In genomic region chr12:120669055-120669828, GRCh38 we compare ENCODE assay signal across 8 cellular contexts. TPM values are rescaled to one million over a fixed set of nuclear protein-coding genes. Genes with fewer than 3 reads are reported as not detected.
DNase-seq lines count a peak whose midpoint lies in the region; ATAC-seq and TF ChIP-seq lines count a peak whose summit lies in the region.

No MANE protein-coding gene starts in this region.

- H3K4me1 ChIP-seq in adrenal gland (replicated peaks in 1 of 2), result peaks cover 0 to 3% of the 10 kb centered on the region in 2 donors

- peak in 1 of 2 donors; percentile 50 for TF ChIP-seq POLR2A in adrenal gland (IDR thresholded peaks at IDR 0.05)

- no peaks in the 10 kb centered on the region for H3K9me3 Mint-ChIP-seq in mesothelial cell of epicardium

- 25 to 33% (median 29%) methylated on average over 9 to 17 of the region's 17 CpGs for WGBS in adrenal gland, 4 donors

- peak; percentile 46 for ATAC-seq in GM19043 (IDR thresholded peaks at IDR 0.05; ENCODE audit: low read depth, unreplicated experiment)
- ATAC-seq in HG03103 (IDR thresholded peaks at IDR 0.05; ENCODE audit: low read depth, unreplicated experiment), result peak; percentile 49
- ATAC-seq in HG03565 (IDR thresholded peaks at IDR 0.05; ENCODE audit: unreplicated experiment), result no peak
- ATAC-seq in HG03025 (IDR thresholded peaks at IDR 0.05; ENCODE audit: low FRiP score, unreplicated experiment), result no peak

- H3K27me3 Mint-ChIP-seq in mesothelial cell of epicardium (ENCODE audit: low read depth), result peaks cover 3% of the 10 kb centered on the region

- no peak overlapping the region for H3K4me3 Mint-ChIP-seq in mesothelial cell of epicardium

- DNase-seq in adrenal gland (peak; percentile 72 to 90 (median 88)), mesothelial cell of epicardium (ENCODE audit: low spot score in 2 of 2, unreplicated experiment in 2 of 2) (peak in 1 of 2 experiments; percentile 55), NCI-H1417 treated with DMSO at 0.1 percent for 48 hours (lab: John Stamatoyannopoulos, UW) (no peak)
- no peak for DNase-seq in effector CD4-positive, alpha-beta T cell

- H3K9me3 ChIP-seq in adrenal gland (replicated peaks in 1 of 3), result no peaks in the 10 kb centered on the region

- no peaks in the 10 kb centered on the region for H3K36me3 Mint-ChIP-seq in mesothelial cell of epicardium

- no peaks in the 10 kb centered on the region for H3K27me3 ChIP-seq in adrenal gland

- peak overlapping the region in 1 of 4 donors; percentile 28 for H3K4me3 ChIP-seq in adrenal gland

- peak overlapping the region; percentile 43 to 89 (median 85) for H3K27ac ChIP-seq in adrenal gland

- peak overlapping the region; percentile 96 for H3K27ac Mint-ChIP-seq in mesothelial cell of epicardium

- intact Hi-C loops in adrenal gland (cut with DNase I), result no loop called here

- H3K4me1 Mint-ChIP-seq in mesothelial cell of epicardium, result peaks cover 25% of the 10 kb centered on the region

- TF ChIP-seq CTCF in adrenal gland (IDR thresholded peaks at IDR 0.05) (no peak), mesothelial cell of epicardium (IDR thresholded peaks at IDR 0.05; ENCODE audit: unreplicated experiment) (no peak)

- H3K36me3 ChIP-seq in adrenal gland (replicated peaks in 1 of 2), result no peaks in the 10 kb centered on the region

RNA-seq across cellular contexts. Expression of gene MLEC, which starts 17.7 kb away (rescaled TPM):
- 100 to 1,000 TPM; 210 to 555 (median 303) TPM for total RNA-seq in adrenal gland
- polyA plus RNA-seq in adrenal gland, result 100 to 1,000 TPM in 1 of 3 donors, 10 to 100 TPM in 2; 68.3 to 286 (median 90.0) TPM
- 174 to 192 TPM (median 190 TPM) in 3 replicates for total RNA-seq in mesothelial cell of epicardium

RNA-seq across cellular contexts. Expression of gene CABP1, which starts 28.8 kb away (rescaled TPM):
- total RNA-seq in adrenal gland (1 to 10 TPM in 6 of 8 donors, under 1 TPM in 1, not detected in 1; 0.42 to 3.9 (median 2.1) TPM), mesothelial cell of epicardium (0.43 to 1.1 TPM (median 0.55 TPM) in 3 replicates)
- polyA plus RNA-seq in adrenal gland, result 1 to 10 TPM; 2.3 to 5.1 (median 2.9) TPM

RNA-seq across cellular contexts. Expression of gene UNC119B, which starts 41.0 kb away (rescaled TPM):
- 10 to 100 TPM; 44.4 to 97.5 (median 70.0) TPM for total RNA-seq in adrenal gland
- 10 to 100 TPM; 14.0 to 43.9 (median 17.9) TPM for polyA plus RNA-seq in adrenal gland
- 35.0 to 36.0 TPM (median 35.1 TPM) in 3 replicates for total RNA-seq in mesothelial cell of epicardium

RNA-seq across cellular contexts. Expression of gene ACADS, which starts 56.4 kb away (rescaled TPM):
- total RNA-seq in adrenal gland, result 100 to 1,000 TPM in 4 of 8 donors, 10 to 100 TPM in 4; 54.9 to 179 (median 97.4) TPM
- 10 to 100 TPM in 2 of 3 donors, 1 to 10 TPM in 1; 6.2 to 68.4 (median 53.9) TPM for polyA plus RNA-seq in adrenal gland
- 11.9 to 12.8 TPM (median 11.9 TPM) in 3 replicates for total RNA-seq in mesothelial cell of epicardium

Comparison
In these comparisons a context has a peak if more than half of its experiments do, and no peak if none do; other contexts are left out.
1. ATAC-seq: peak in GM19043 (single experiment) and HG03103 (single experiment); none in HG03565 (single experiment) and HG03025 (single experiment).
2. DNase-seq: peak in adrenal gland (7 of 7); none in effector CD4-positive, alpha-beta T cell (single experiment) and NCI-H1417 treated with DMSO at 0.1 percent for 48 hours (single experiment).